Comparison of ENCODE assay signal across 1 cellular context in genomic region chr22:20997536-20998257, GRCh38.
TF ChIP-seq lines count a peak whose summit lies in the region.

No MANE protein-coding gene starts in this region.

TF ChIP-seq in IMR-90, 13 proteins besides CTCF, POLR2A, EP300 and RAD21:
- TF ChIP-seq SMC3 (IDR thresholded peaks at IDR 0.05; ENCODE audit: low read depth, low read length) (no peak), MAFK (IDR thresholded peaks at IDR 0.05; ENCODE audit: low read depth, low read length) (no peak), FOS (IDR thresholded peaks at IDR 0.05; ENCODE audit: low read depth, low read length) (no peak), CEBPB (IDR thresholded peaks at IDR 0.05; ENCODE audit: low read depth, low read length) (no peak)
